ENCODE assay signal across 1 cellular context in the genomic region with DNA sequence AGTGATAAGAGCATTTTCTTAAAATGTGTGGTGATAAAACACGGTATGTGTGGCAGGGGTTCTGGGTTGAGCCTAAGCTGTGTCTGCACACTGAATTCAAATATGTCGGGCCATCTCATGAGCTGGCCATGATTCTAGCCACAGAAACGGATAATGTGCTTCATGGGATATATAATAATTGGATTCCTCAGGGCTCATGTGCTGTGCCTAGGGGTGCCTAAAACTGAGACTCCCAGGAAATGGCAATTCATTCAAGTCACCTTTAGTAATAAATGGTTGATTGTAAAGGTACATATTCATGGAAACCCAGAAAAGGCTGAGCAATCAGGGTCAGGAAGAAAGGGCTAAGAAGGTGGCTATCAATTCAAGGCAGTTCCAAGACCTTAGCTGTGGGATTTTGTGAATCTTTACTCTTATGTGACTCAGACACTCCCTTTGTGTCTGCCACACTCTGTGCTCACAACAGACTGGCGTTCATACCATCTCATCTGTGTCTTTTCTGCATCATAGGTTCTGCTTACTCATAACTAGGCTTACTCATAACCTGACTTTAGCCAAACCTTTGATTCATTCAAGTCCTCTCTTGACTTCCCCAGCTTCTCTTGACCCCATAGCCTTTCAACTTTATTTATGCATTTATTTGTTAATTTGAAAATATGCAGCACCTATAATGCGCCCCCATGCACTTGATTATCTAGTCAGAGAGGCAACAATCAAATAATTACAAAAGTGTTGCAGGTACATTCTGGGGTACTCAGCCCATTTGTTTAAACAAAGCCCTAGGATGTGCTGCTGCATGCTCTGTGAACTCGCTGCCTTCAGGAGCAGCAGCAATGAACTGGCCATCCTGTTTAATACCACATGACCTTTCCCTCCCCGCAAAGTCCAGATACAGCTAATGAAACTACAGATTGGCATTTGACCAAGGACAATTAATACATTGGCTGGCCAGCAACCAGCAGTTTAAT.
TF ChIP-seq lines count a peak whose summit lies in the region.

No MANE protein-coding gene starts in this region.

TF ChIP-seq in WTC11, 78 proteins besides CTCF, POLR2A, EP300 and RAD21 (continued from another document):
- TF ChIP-seq AFF4 (CRISPR knock-in tag; IDR thresholded peaks at IDR 0.05; ENCODE audit: borderline replicate concordance) (no peak), NFYB (CRISPR knock-in tag; conservative IDR thresholded peaks at IDR 0.05; ENCODE audit: low read depth) (no peak), MLX (CRISPR knock-in tag; IDR thresholded peaks at IDR 0.05) (no peak), NR1H2 (CRISPR knock-in tag; IDR thresholded peaks at IDR 0.05) (no peak), HMGA2 (CRISPR knock-in tag; IDR thresholded peaks at IDR 0.05) (no peak), ZSCAN18 (CRISPR knock-in tag; IDR thresholded peaks at IDR 0.05) (no peak)
- TF ChIP-seq, protein P1, sequence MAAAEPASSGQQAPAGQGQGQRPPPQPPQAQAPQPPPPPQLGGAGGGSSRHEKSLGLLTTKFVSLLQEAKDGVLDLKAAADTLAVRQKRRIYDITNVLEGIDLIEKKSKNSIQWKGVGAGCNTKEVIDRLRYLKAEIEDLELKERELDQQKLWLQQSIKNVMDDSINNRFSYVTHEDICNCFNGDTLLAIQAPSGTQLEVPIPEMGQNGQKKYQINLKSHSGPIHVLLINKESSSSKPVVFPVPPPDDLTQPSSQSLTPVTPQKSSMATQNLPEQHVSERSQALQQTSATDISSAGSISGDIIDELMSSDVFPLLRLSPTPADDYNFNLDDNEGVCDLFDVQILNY (CRISPR knock-in tag; IDR thresholded peaks at IDR 0.05) = no peak
- TF ChIP-seq, protein P2, sequence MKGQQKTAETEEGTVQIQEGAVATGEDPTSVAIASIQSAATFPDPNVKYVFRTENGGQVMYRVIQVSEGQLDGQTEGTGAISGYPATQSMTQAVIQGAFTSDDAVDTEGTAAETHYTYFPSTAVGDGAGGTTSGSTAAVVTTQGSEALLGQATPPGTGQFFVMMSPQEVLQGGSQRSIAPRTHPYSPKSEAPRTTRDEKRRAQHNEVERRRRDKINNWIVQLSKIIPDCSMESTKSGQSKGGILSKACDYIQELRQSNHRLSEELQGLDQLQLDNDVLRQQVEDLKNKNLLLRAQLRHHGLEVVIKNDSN (CRISPR knock-in tag; IDR thresholded peaks at IDR 0.05) = no peak
